ENCODE assay signal across 10 cellular contexts in the genomic region with DNA sequence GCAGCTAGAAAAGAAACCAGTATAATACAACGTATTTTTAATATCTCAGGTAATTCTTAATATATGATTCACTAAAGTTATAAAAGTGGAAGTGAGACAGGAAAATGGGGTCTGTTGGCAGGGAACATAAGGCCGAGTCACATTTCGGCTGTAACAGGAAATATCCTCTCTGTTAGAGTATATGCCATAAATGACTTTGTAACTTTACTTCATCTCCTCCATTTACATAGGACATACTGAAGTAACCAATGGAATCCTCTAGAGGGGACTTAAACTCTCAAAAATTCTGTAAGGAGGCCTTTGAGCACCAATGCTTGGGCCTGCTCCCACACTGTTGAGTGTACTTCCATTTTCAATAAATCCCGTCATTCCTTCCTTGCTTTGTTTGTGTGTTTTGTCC.
DNase-seq lines count a peak whose midpoint lies in the region; ATAC-seq, FAIRE-seq and TF ChIP-seq lines count a peak whose summit lies in the region.
"Had no signal": no experiment of that assay in that cellular context is flagged by ENCODE, and none has a peak within 500 bp of the region (broad histone marks: within the 10 kb centered on the region; RNA-seq: fewer than 3 reads in every experiment).

No MANE protein-coding gene starts in this region.

- H3K14ac ChIP-seq in IMR-90 (replicated peaks; ENCODE audit: low read depth, low read length): no peak overlapping the region

- no peaks in the 10 kb centered on the region; the same call in 1 of the 2 replicates for H3F3A ChIP-seq in MM.1S (ENCODE audit: insufficient read depth, low read length)

- H3K27ac Mint-ChIP-seq in endothelial cell (ENCODE audit: unreplicated experiment): peak overlapping the region; percentile 70
- H3K27ac Mint-ChIP-seq in activated T-helper 17 cell treated with anti-CD3 and anti-CD28 coated beads, Interleukin-2, amount 50 U/mL, for 72 hours: no peak overlapping the region

- H2BK5ac ChIP-seq in IMR-90 (ENCODE audit: low read depth, low read length, poor library complexity, severe bottlenecking): peak overlapping the region; percentile 43

- H3K56ac ChIP-seq in IMR-90 (ENCODE audit: extremely low read depth, insufficient read depth, low read length): no peak overlapping the region

- WGBS in A549 (ENCODE audit: missing lambda C conversion rate): 93% methylated on average over 4 of the region's 4 CpGs
- no CpG with 5 or more reads among the region's 4 CpGs for WGBS in IMR-90 (ENCODE audit: extremely low coverage in 2 of 2, insufficient read length in 1 of 2), 2 experiments
- WGBS in gastroesophageal sphincter (ENCODE audit: low coverage in 1 of 2), 2 donors: 56 to 68% methylated on average over 4 of the region's 4 CpGs

- CTCF ChIA-PET in A549 (lab: Yijun Ruan, JAX) (interaction anchor here (1.4 kb wide), 1 partner anchor 70 kb away, joined by 3 read pairs; no protein-coding TSS in a partner anchor), IMR-90 (lab: Yijun Ruan, JAX) (interaction anchor here (0.7 kb wide), 1 partner anchor 149 kb away, joined by 6 read pairs; no protein-coding TSS in a partner anchor)

- H3K27ac ChIP-seq in A549 (no peak overlapping the region), IMR-90 (ENCODE audit: insufficient read depth, low read length) (peak overlapping the region; percentile 23; the same call in 1 of the 2 replicates), gastroesophageal sphincter (no peak overlapping the region), MM.1S (ENCODE audit: low read length) (no peak overlapping the region)
- H3K27ac ChIP-seq: neutrophil, SJSA1 had no signal

- H3K36me3 ChIP-seq in IMR-90 (ENCODE audit: control insufficient read depth, insufficient read depth, low read length) (no peaks in the 10 kb centered on the region), gastroesophageal sphincter (no peaks in the 10 kb centered on the region), MM.1S (replicated peaks; ENCODE audit: insufficient read depth, low read length) (no peaks in the 10 kb centered on the region; the same call in 1 of the 2 replicates)
- H3K36me3 ChIP-seq: neutrophil had no signal

- H3K9ac ChIP-seq in IMR-90 (ENCODE audit: low read depth, low read length) (no peak overlapping the region), MM.1S (ENCODE audit: low read length) (no peak overlapping the region)

- H4K91ac ChIP-seq in IMR-90 (ENCODE audit: insufficient read depth, low read depth, low read length): no peak overlapping the region

- no peaks in the 10 kb centered on the region for H3K36me3 Mint-ChIP-seq in endothelial cell (ENCODE audit: low read depth, unreplicated experiment)
- peaks cover 70% of the 10 kb centered on the region for H3K36me3 Mint-ChIP-seq in activated T-helper 17 cell treated with anti-CD3 and anti-CD28 coated beads, Interleukin-2, amount 50 U/mL, for 72 hours (ENCODE audit: low read depth)

- no peak overlapping the region for H3K18ac ChIP-seq in IMR-90 (ENCODE audit: low read depth, low read length)

- no peak overlapping the region for H2BK120ac ChIP-seq in IMR-90 (ENCODE audit: low read depth, low read length)

- no peak for FAIRE-seq in A549 (lab: Jason Lieb, UNC)

- TF ChIP-seq EP300 in A549 (IDR thresholded peaks at IDR 0.05) (no peak), gastroesophageal sphincter (IDR thresholded peaks at IDR 0.05) (no peak)

- H3K79me1 ChIP-seq in IMR-90 (ENCODE audit: low read depth in 1 of 2, low read length in 2 of 2): peaks cover 11 to 34% of the 10 kb centered on the region in 2 experiments

- no peak overlapping the region for H2AK5ac ChIP-seq in IMR-90 (ENCODE audit: low read depth, low read length)

- H3K9me1 ChIP-seq in IMR-90 (ENCODE audit: insufficient read depth, low read length): no peaks in the 10 kb centered on the region; the same call in 1 of the 2 replicates

- dilution Hi-C loops in IMR-90 (cut with HindIII; ENCODE audit: low sequenced_read_pairs, unreplicated experiment): no loop called here

- POLR2A ChIA-PET in A549 (lab: Yijun Ruan, JAX): no interaction called here
- POLR2A ChIA-PET in IMR-90 (lab: Charles Lee; ENCODE audit: unreplicated experiment): no interaction called here

- BruUV-seq in IMR-90 (replicated peaks; lab: Mats Ljungman, UMichigan): no TSS peak

- H3K27me3 ChIP-seq in IMR-90 (ENCODE audit: control insufficient read depth, insufficient read depth, low read length): no peaks in the 10 kb centered on the region
- H3K27me3 ChIP-seq in gastroesophageal sphincter: no peaks in the 10 kb centered on the region
- no peaks in the 10 kb centered on the region for H3K27me3 ChIP-seq in MM.1S (replicated peaks; ENCODE audit: insufficient read depth, low read length)
- H3K27me3 ChIP-seq: neutrophil, SJSA1 had no signal

- peaks cover 88% of the 10 kb centered on the region for H3K79me2 ChIP-seq in MM.1S (ENCODE audit: low read length)

- TF ChIP-seq CTCF in A549 (IDR thresholded peaks at IDR 0.05) (no peak), IMR-90 (conservative IDR thresholded peaks at IDR 0.05; ENCODE audit: low read depth, low read length) (no peak), endothelial cell (IDR thresholded peaks at IDR 0.05; ENCODE audit: unreplicated experiment) (no peak), gastroesophageal sphincter (IDR thresholded peaks at IDR 0.05) (no peak), MM.1S (IDR thresholded peaks at IDR 0.05; ENCODE audit: low read length) (no peak)

- no peak overlapping the region for H3K4me2 ChIP-seq in A549
- H3K4me2 ChIP-seq in IMR-90 (ENCODE audit: low read depth, low read length): no peak overlapping the region; the same call in 1 of the 2 replicates
- H3K4me2 ChIP-seq in MM.1S (ENCODE audit: low read depth, low read length): no peak overlapping the region

- H4K20me1 ChIP-seq in IMR-90 (ENCODE audit: insufficient read depth, low read length) (peaks cover 17% of the 10 kb centered on the region), MM.1S (ENCODE audit: insufficient read depth, low read length) (0 out of 2 replicates have a peak, but pooled peaks cover 5% of the 10 kb centered on the region)

- no peak overlapping the region for H2AK9ac ChIP-seq in IMR-90 (replicated peaks; ENCODE audit: low read depth, low read length, poor library complexity)

- DNase-seq in A549 (ENCODE audit: low read depth in 1 of 2, low spot score in 1 of 2) (peak in 1 of 2 experiments; percentile 12), IMR-90 (peak; percentile 53), endothelial cell (ENCODE audit: low spot score) (no peak), DMS79 treated with DMSO at 0.1 percent for 48 hours (lab: John Stamatoyannopoulos, UW) (no peak), MM.1S (no peak)

- H3K4me3 ChIP-seq in A549 (no peak overlapping the region), IMR-90 (ENCODE audit: insufficient read depth, low read depth, low read length) (no peak overlapping the region), gastroesophageal sphincter (no peak overlapping the region), MM.1S (ENCODE audit: low read length) (no peak overlapping the region)
- H3K4me3 ChIP-seq: SJSA1 had no signal

- no peak overlapping the region for H3K23ac ChIP-seq in IMR-90 (ENCODE audit: low read depth, low read length)

- H4K8ac ChIP-seq in IMR-90 (ENCODE audit: low read depth in 2 of 2, low read length in 2 of 2): no peak overlapping the region

- H3K4me1 Mint-ChIP-seq in endothelial cell (ENCODE audit: unreplicated experiment): peaks cover 11% of the 10 kb centered on the region
- no peaks in the 10 kb centered on the region for H3K4me1 Mint-ChIP-seq in activated T-helper 17 cell treated with anti-CD3 and anti-CD28 coated beads, Interleukin-2, amount 50 U/mL, for 72 hours

- H3K9me2 ChIP-seq in MM.1S (replicated peaks; ENCODE audit: insufficient read depth, low read length): no peaks in the 10 kb centered on the region

- intact Hi-C loops in IMR-90 (cut with micrococcal nuclease): no loop called here

- H3K9me3 Mint-ChIP-seq in endothelial cell (ENCODE audit: unreplicated experiment): no peaks in the 10 kb centered on the region
- no peaks in the 10 kb centered on the region for H3K9me3 Mint-ChIP-seq in activated T-helper 17 cell treated with anti-CD3 and anti-CD28 coated beads, Interleukin-2, amount 50 U/mL, for 72 hours

- no peak overlapping the region for H2BK20ac ChIP-seq in IMR-90 (ENCODE audit: low read depth, low read length)

- no peak overlapping the region for H3K4ac ChIP-seq in IMR-90 (ENCODE audit: low read depth, low read length)

- peaks cover 1% of the 10 kb centered on the region for H3K27me3 Mint-ChIP-seq in endothelial cell (ENCODE audit: unreplicated experiment)
- H3K27me3 Mint-ChIP-seq in activated T-helper 17 cell treated with anti-CD3 and anti-CD28 coated beads, Interleukin-2, amount 50 U/mL, for 72 hours: no peaks in the 10 kb centered on the region

- H3K4me3 Mint-ChIP-seq in endothelial cell (ENCODE audit: unreplicated experiment): no peak overlapping the region
- H3K4me3 Mint-ChIP-seq in activated T-helper 17 cell treated with anti-CD3 and anti-CD28 coated beads, Interleukin-2, amount 50 U/mL, for 72 hours: no peak overlapping the region

- ATAC-seq in A549 (peak; percentile 34 to 56; a peak in 4 of 6 replicates), GM21360 (IDR thresholded peaks at IDR 0.05; ENCODE audit: unreplicated experiment) (peak; percentile 69), IMR-90 (ENCODE audit: low read depth) (peak; percentile 63), gastroesophageal sphincter (no peak)
- ATAC-seq in activated T-helper 17 cell treated with anti-CD3 and anti-CD28 coated beads, Interleukin-2, amount 50 U/mL, for 72 hours (replicated peaks): no peak

- H3K9me3 ChIP-seq in A549 (no peaks in the 10 kb centered on the region), IMR-90 (ENCODE audit: control insufficient read depth, insufficient read depth, low read length) (no peaks in the 10 kb centered on the region), gastroesophageal sphincter (no peaks in the 10 kb centered on the region), MM.1S (replicated peaks; ENCODE audit: insufficient read depth, low read length) (no peaks in the 10 kb centered on the region)
- H3K9me3 ChIP-seq: neutrophil, SJSA1 had no signal

- in situ Hi-C loops in IMR-90 (cut with MboI; ENCODE audit: low sequenced_read_pairs): no loop called here

- H2BK15ac ChIP-seq in IMR-90 (ENCODE audit: low read depth, low read length): no peak overlapping the region

- H4K5ac ChIP-seq in IMR-90 (ENCODE audit: low read depth, low read length): no peak overlapping the region

- no peak for TF ChIP-seq RAD21 in A549 (conservative IDR thresholded peaks at IDR 0.05 in 1 of 2, IDR thresholded peaks at IDR 0.05 in 1 of 2)
- no peak for TF ChIP-seq RAD21 in IMR-90 (IDR thresholded peaks at IDR 0.05; ENCODE audit: low read length)

- H3K4me1 ChIP-seq in A549: peaks cover 4% of the 10 kb centered on the region; the same call in 2 of the 3 replicates
- H3K4me1 ChIP-seq in IMR-90 (ENCODE audit: control insufficient read depth, insufficient read depth, low read length): peaks cover 1% of the 10 kb centered on the region; the same call in 1 of the 2 replicates
- H3K4me1 ChIP-seq in gastroesophageal sphincter: peaks cover 0 to 13% (median 0%) of the 10 kb centered on the region in 3 donors
- H3K4me1 ChIP-seq in MM.1S (ENCODE audit: low read length): no peaks in the 10 kb centered on the region
- H3K4me1 ChIP-seq: SJSA1 had no signal

- TF ChIP-seq POLR2A in A549 (IDR thresholded peaks at IDR 0.05; ENCODE audit: low read length) (no peak), IMR-90 (IDR thresholded peaks at IDR 0.05; ENCODE audit: low read depth, low read length) (no peak), gastroesophageal sphincter (IDR thresholded peaks at IDR 0.05) (no peak)

- no peak overlapping the region for H2AFZ ChIP-seq in IMR-90 (replicated peaks; ENCODE audit: low read length, poor library complexity)
- H2AFZ ChIP-seq in MM.1S (ENCODE audit: low read length): no peak overlapping the region

Comparison
In these comparisons a context has a peak if more than half of its experiments do, and no peak if none do; other contexts are left out.
1. ATAC-seq: peak in A549 (2 of 2), GM21360 (single experiment) and IMR-90 (single experiment); none in gastroesophageal sphincter (single experiment) and activated T-helper 17 cell treated with anti-CD3 and anti-CD28 coated beads, Interleukin-2, amount 50 U/mL, for 72 hours (single experiment).